8 cellular contexts compared by ENCODE assay signal in the genomic region with DNA sequence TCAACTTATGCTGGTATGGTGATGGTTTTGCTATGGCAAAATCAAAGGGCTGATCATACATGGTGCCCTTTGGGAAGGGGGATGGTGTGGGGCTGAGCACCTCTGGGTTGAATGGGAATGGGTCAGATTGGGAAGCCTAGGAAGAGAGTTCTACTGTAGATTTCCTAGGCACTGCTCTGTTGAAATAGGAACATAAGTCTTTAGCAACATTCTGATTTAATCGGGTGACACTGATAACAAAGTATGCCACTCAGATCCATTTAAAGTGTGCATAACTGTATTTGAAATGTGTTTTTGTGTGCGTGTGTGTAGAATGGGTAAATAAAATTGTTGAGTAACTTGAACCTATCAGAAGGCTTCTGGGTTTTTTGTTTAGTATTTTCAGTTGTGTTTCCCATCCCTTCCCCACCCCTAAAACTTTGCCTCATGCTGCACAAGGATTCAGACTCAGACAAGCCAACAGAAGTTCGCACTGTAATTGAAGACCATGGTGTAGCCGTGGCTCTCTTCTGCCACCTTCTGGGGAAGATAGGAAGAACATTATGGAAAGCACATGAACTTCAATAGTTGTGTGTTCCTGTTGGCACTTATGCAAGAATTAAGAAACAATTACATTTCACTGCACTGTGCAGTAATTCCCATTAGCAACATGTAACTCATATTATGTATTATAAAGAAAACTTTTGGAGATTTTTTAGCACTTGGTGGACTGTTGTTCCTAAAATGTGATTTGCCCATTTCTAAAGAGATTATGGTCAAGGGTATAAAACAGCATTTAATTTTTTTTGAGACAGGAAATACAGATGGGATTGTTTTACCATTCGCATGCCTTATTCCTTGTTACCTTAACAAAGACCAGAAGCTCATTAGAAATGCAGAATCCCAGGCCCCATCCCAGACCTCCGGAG. TPM values are rescaled to one million over a fixed set of nuclear protein-coding genes. Genes with fewer than 3 reads are reported as not detected.
DNase-seq lines count a peak whose midpoint lies in the region; ATAC-seq and TF ChIP-seq lines count a peak whose summit lies in the region.

No MANE protein-coding gene starts in this region.

- H2AFZ ChIP-seq in MM.1S (ENCODE audit: low read length) (no peak overlapping the region), osteoblast (ENCODE audit: low read length) (no peak overlapping the region)

- WGBS in aorta, 2 donors = 29 to 30% methylated on average over 6 of the region's 6 CpGs

- POLR2A ChIA-PET in AG04449 (lab: Yijun Ruan, JAX) = no interaction called here

- no peaks in the 10 kb centered on the region for H3K79me2 ChIP-seq in MM.1S (ENCODE audit: low read length)
- no peaks in the 10 kb centered on the region for H3K79me2 ChIP-seq in osteoblast (ENCODE audit: insufficient read depth, low read length)

- TF ChIP-seq CTCF in AG04449 (IDR thresholded peaks at IDR 0.05; ENCODE audit: insufficient read depth, low read length, missing control alignments) (peak; percentile 86), MM.1S (IDR thresholded peaks at IDR 0.05; ENCODE audit: low read length) (peak; percentile 97), foreskin fibroblast (IDR thresholded peaks at IDR 0.05; ENCODE audit: low read depth, low read length) (peak; percentile 69), osteoblast (IDR thresholded peaks at IDR 0.05; ENCODE audit: extremely low read depth, low read depth, low read length) (peak; percentile 95)

- peak; percentile 23 for DNase-seq in AG04449 (ENCODE audit: low read depth, low spot score)
- peak; percentile 86 for DNase-seq in MM.1S
- DNase-seq in SJCRH30 = peak; percentile 45 to 86
- DNase-seq in activated effector memory CD4-positive, alpha-beta T cell treated with anti-CD3 and anti-CD28 coated beads, Interleukin-2, amount 50 U/mL, for 16 hours = peak; percentile 74
- peak; percentile 64 to 90 for DNase-seq in foreskin fibroblast
- peak; percentile 61 for DNase-seq in osteoblast (ENCODE audit: insufficient read length, low spot score, missing footprints)
- DNase-seq in aorta = no peak

- H3K9me3 ChIP-seq in MM.1S (replicated peaks; ENCODE audit: insufficient read depth, low read length) (no peaks in the 10 kb centered on the region), SJCRH30 (replicated peaks) (no peaks in the 10 kb centered on the region), osteoblast (ENCODE audit: low read depth, low read length) (no peaks in the 10 kb centered on the region), aorta (ENCODE audit: control insufficient read depth, low read length) (no peaks in the 10 kb centered on the region)

- no peaks in the 10 kb centered on the region for H3K4me1 ChIP-seq in MM.1S (ENCODE audit: low read length)
- H3K4me1 ChIP-seq in SJCRH30 = no peaks in the 10 kb centered on the region
- H3K4me1 ChIP-seq in osteoblast (ENCODE audit: insufficient read depth, low read length) = peaks cover 7% of the 10 kb centered on the region
- no peaks in the 10 kb centered on the region for H3K4me1 ChIP-seq in aorta (ENCODE audit: control insufficient read depth in 1 of 2, insufficient read depth in 2 of 2, low read length in 2 of 2)

- H3K4me2 ChIP-seq in MM.1S (ENCODE audit: low read depth, low read length) (no peak overlapping the region), osteoblast (ENCODE audit: insufficient read depth, low read length) (no peak overlapping the region)

- H3K36me3 ChIP-seq in MM.1S (replicated peaks; ENCODE audit: insufficient read depth, low read length) (no peaks in the 10 kb centered on the region), SJCRH30 (no peaks in the 10 kb centered on the region), osteoblast (ENCODE audit: insufficient read depth, low read length) (no peaks in the 10 kb centered on the region), aorta (ENCODE audit: control insufficient read depth in 1 of 2, insufficient read depth in 2 of 2, low read length in 1 of 2) (no peaks in the 10 kb centered on the region)

- H3K27ac ChIP-seq in MM.1S (ENCODE audit: low read length) (no peak overlapping the region), SJCRH30 (no peak overlapping the region), osteoblast (ENCODE audit: low read depth, low read length) (no peak overlapping the region), aorta (ENCODE audit: low read depth in 1 of 2, low read length in 2 of 2) (no peak overlapping the region)

- H3K27me3 ChIP-seq in MM.1S (replicated peaks; ENCODE audit: insufficient read depth, low read length) = no peaks in the 10 kb centered on the region
- H3K27me3 ChIP-seq in SJCRH30 = 0 out of 2 replicates have a peak, but pooled peaks cover 8% of the 10 kb centered on the region
- H3K27me3 ChIP-seq in osteoblast (ENCODE audit: insufficient read depth, low read length) = no peaks in the 10 kb centered on the region
- H3K27me3 ChIP-seq in aorta (ENCODE audit: control insufficient read depth in 1 of 2, insufficient read depth in 2 of 2, low read length in 1 of 2) = no peaks in the 10 kb centered on the region

- H3F3A ChIP-seq in MM.1S (ENCODE audit: insufficient read depth, low read length) = no peaks in the 10 kb centered on the region

- no peak overlapping the region for H3K9ac ChIP-seq in MM.1S (ENCODE audit: low read length)

- intact Hi-C loops in aorta (cut with DNase I) = loop anchor here in 1 of 2 donors (1.0 kb wide), 1 partner anchor 27 kb away; no protein-coding TSS in a partner anchor

- no peaks in the 10 kb centered on the region for H3K9me2 ChIP-seq in MM.1S (replicated peaks; ENCODE audit: insufficient read depth, low read length)

- no peak overlapping the region for H3K4me3 ChIP-seq in AG04449 (ENCODE audit: low read depth, low read length)
- H3K4me3 ChIP-seq in MM.1S (ENCODE audit: low read length) = no peak overlapping the region
- no peak overlapping the region for H3K4me3 ChIP-seq in SJCRH30
- no peak overlapping the region for H3K4me3 ChIP-seq in foreskin fibroblast (ENCODE audit: low read depth in 1 of 2, low read length in 2 of 2)
- no peak overlapping the region for H3K4me3 ChIP-seq in osteoblast (ENCODE audit: insufficient read depth, low read length)
- no peak overlapping the region for H3K4me3 ChIP-seq in aorta (ENCODE audit: low read length in 2 of 2)

- H4K20me1 ChIP-seq in MM.1S (ENCODE audit: insufficient read depth, low read length) = no peaks in the 10 kb centered on the region
- no peaks in the 10 kb centered on the region for H4K20me1 ChIP-seq in osteoblast (ENCODE audit: insufficient read depth, low read length)

- CTCF ChIA-PET in AG04449 (lab: Yijun Ruan, JAX) = interaction anchor here (0.6 to 3.4 kb wide), 25 partner anchors 8 to 343 kb away, joined by 3 to 14 read pairs (median 4); a partner anchor contains a TSS

- ATAC-seq in GM18867 (IDR thresholded peaks at IDR 0.05; ENCODE audit: unreplicated experiment) (peak; percentile 74), aorta (ENCODE audit: low FRiP score) (peak; percentile 94)

RNA-seq across cellular contexts. Expression of a gene that starts 10.9 kb away (rescaled TPM):
- total RNA-seq in SJCRH30 (2014; rRNA removed; shearing (Covaris generic)) = not detected in 2 replicates
- total RNA-seq in osteoblast (not detected in 2 replicates), aorta (10 to 100 TPM in 1 of 2 donors, under 1 TPM in 1; 0.94 to 10.7 TPM)
- polyA plus RNA-seq in aorta = 1 to 10 TPM; 1.7 to 8.6 TPM

RNA-seq across cellular contexts. Expression of a gene that starts 24.6 kb away (rescaled TPM):
- total RNA-seq in SJCRH30 (2014; rRNA removed; shearing (Covaris generic)) = 0.68 and 1.0 TPM in 2 replicates
- total RNA-seq in osteoblast (14.5 and 17.7 TPM in 2 replicates), aorta (10 to 100 TPM in 1 of 2 donors, 1 to 10 TPM in 1; 9.6 to 13.7 TPM)
- polyA plus RNA-seq in aorta = 1 to 10 TPM; 3.0 to 6.0 TPM

RNA-seq across cellular contexts. Expression of a gene that starts 26.3 kb away (rescaled TPM):
- total RNA-seq in SJCRH30 (2014; rRNA removed; shearing (Covaris generic)) = 0.05 and 0.06 TPM in 2 replicates
- not detected in 2 replicates for total RNA-seq in osteoblast
- total RNA-seq in aorta = under 1 TPM in 1 of 2 donors, not detected in 1; 0.33 TPM
- polyA plus RNA-seq in aorta = under 1 TPM in 1 of 2 donors, not detected in 1; 0.50 TPM

RNA-seq across cellular contexts. Expression of a gene that starts 26.7 kb away (rescaled TPM):
- 3.0 and 3.8 TPM in 2 replicates for total RNA-seq in SJCRH30 (2014; rRNA removed; shearing (Covaris generic))
- total RNA-seq in osteoblast (8.0 and 8.3 TPM in 2 replicates), aorta (1 to 10 TPM; 5.5 to 6.6 TPM)
- 1 to 10 TPM in 1 of 2 donors, under 1 TPM in 1; 0.75 to 2.7 TPM for polyA plus RNA-seq in aorta

RNA-seq across cellular contexts. Expression of a gene that starts 45.2 kb away (rescaled TPM):
- total RNA-seq in SJCRH30 (2014; rRNA removed; shearing (Covaris generic)) = not detected in 2 replicates
- total RNA-seq in osteoblast = not detected in 2 replicates
- under 1 TPM; 0.13 to 0.36 TPM for total RNA-seq in aorta
- polyA plus RNA-seq in aorta = 1 to 10 TPM in 1 of 2 donors, under 1 TPM in 1; 0.08 to 2.8 TPM

Comparison
In these comparisons a context has a peak if more than half of its experiments do, and no peak if none do; other contexts are left out.
1. DNase-seq: peak in AG04449 (single experiment), MM.1S (single experiment), SJCRH30 (2 of 2), activated effector memory CD4-positive, alpha-beta T cell treated with anti-CD3 and anti-CD28 coated beads, Interleukin-2, amount 50 U/mL, for 16 hours (single experiment), foreskin fibroblast (2 of 2) and osteoblast (single experiment); none in aorta (0 of 2).
2. Peak in every context shown above with its lines, with median percentiles within 50 percentile points of each other: CTCF ChIP-seq.